In genomic region chr16:11759163-11759834, GRCh38 we compare ENCODE assay signal across 19 cellular contexts. TPM values are rescaled to one million over a fixed set of nuclear protein-coding genes. Genes with fewer than 3 reads are reported as not detected.
A peak's percentile ranks its signal among the peaks of the same experiment; 100 is the strongest.
DNase-seq lines count a peak whose midpoint lies in the region; ATAC-seq, FAIRE-seq and TF ChIP-seq lines count a peak whose summit lies in the region.
"Had no signal": no experiment of that assay in that cellular context is flagged by ENCODE, and none has a peak within 500 bp of the region (broad histone marks: within the 10 kb centered on the region; RNA-seq: fewer than 3 reads in every experiment).

No MANE protein-coding gene starts in this region.

- no peaks in the 10 kb centered on the region for H3K4me1 Mint-ChIP-seq in activated naive CD4-positive, alpha-beta T cell treated with anti-CD3 and anti-CD28 coated beads, Interleukin-2, amount 50 U/mL, for 24 hours
- H3K4me1 Mint-ChIP-seq: nephron progenitor cell; stimulated activated naive CD8-positive, alpha-beta T cell treated with anti-CD3 and anti-CD28 coated beads, Interleukin-15, amount 100 ng/mL, for 72 hours had no signal

- H3K79me2 ChIP-seq in GM23248 (ENCODE audit: insufficient read depth) = peaks cover 21% of the 10 kb centered on the region

- H3K27me3 Mint-ChIP-seq in activated naive CD4-positive, alpha-beta T cell treated with anti-CD3 and anti-CD28 coated beads, Interleukin-2, amount 50 U/mL, for 24 hours = no peaks in the 10 kb centered on the region
- H3K27me3 Mint-ChIP-seq: dendritic cell treated with granulocyte-macrophage colony-stimulating factor and Interleukin-4, amounts not matched to agents 40 ng/mL and 50 ng/mL, for 4 days; stimulated activated naive CD8-positive, alpha-beta T cell treated with anti-CD3 and anti-CD28 coated beads, Interleukin-15, amount 100 ng/mL, for 72 hours had no signal

- no peak for DNase-seq in activated naive CD4-positive, alpha-beta T cell treated with Interleukin-2 at 50 U/mL for 16 hours
- peak; percentile 90 for DNase-seq in NCI-H69 (lab: John Stamatoyannopoulos, UW)
- DNase-seq in kidney = no peak
- no peak for DNase-seq in coronary artery (ENCODE audit: low spot score)
- DNase-seq in GM23248 = no peak
- no peak for DNase-seq in Right ventricle myocardium superior
- DNase-seq: activated naive CD4-positive, alpha-beta T cell; mammary epithelial cell; NCI-H2081 treated with DMSO at 0.1 percent for 48 hours; nephron progenitor cell; retina; SHP77; stimulated activated naive CD8-positive, alpha-beta T cell treated with anti-CD3 and anti-CD28 coated beads, Interleukin-15, amount 100 ng/mL, for 72 hours had no signal

- no peaks in the 10 kb centered on the region for H3K9me2 ChIP-seq in GM23248 (ENCODE audit: insufficient read depth)

- H3K27ac Mint-ChIP-seq in activated naive CD4-positive, alpha-beta T cell treated with anti-CD3 and anti-CD28 coated beads, Interleukin-2, amount 50 U/mL, for 24 hours = peak overlapping the region; percentile 43
- H3K27ac Mint-ChIP-seq: nephron progenitor cell; stimulated activated naive CD8-positive, alpha-beta T cell treated with anti-CD3 and anti-CD28 coated beads, Interleukin-15, amount 100 ng/mL, for 72 hours; T-helper 1 cell treated with Interleukin-12 subunit alpha and Interleukin-12 subunit beta and Interleukin-4 antibody, amounts not matched to agents 30 μg/mL and 1 μg/mL, for 36 hours had no signal

- H3K36me3 ChIP-seq in kidney (ENCODE audit: control insufficient read depth in 1 of 2, insufficient read depth in 2 of 2, low read length in 2 of 2) (peaks cover 24 to 33% of the 10 kb centered on the region in 2 donors), GM23248 (ENCODE audit: low read depth) (peaks cover 78% of the 10 kb centered on the region)

- H3K9ac ChIP-seq in kidney (ENCODE audit: low read length in 2 of 2) (no peak overlapping the region), GM23248 (no peak overlapping the region)

- no peaks in the 10 kb centered on the region for H3K9me3 Mint-ChIP-seq in activated naive CD4-positive, alpha-beta T cell treated with anti-CD3 and anti-CD28 coated beads, Interleukin-2, amount 50 U/mL, for 24 hours
- H3K9me3 Mint-ChIP-seq: dendritic cell treated with granulocyte-macrophage colony-stimulating factor and Interleukin-4, amounts not matched to agents 40 ng/mL and 50 ng/mL, for 4 days; nephron progenitor cell; stimulated activated naive CD8-positive, alpha-beta T cell treated with anti-CD3 and anti-CD28 coated beads, Interleukin-15, amount 100 ng/mL, for 72 hours; T-helper 1 cell treated with Interleukin-12 subunit alpha and Interleukin-12 subunit beta and Interleukin-4 antibody, amounts not matched to agents 30 μg/mL and 1 μg/mL, for 36 hours had no signal

- H3K9me3 ChIP-seq in kidney (ENCODE audit: control insufficient read depth in 1 of 2, low read length in 2 of 2) (no peaks in the 10 kb centered on the region), GM23248 (ENCODE audit: low read depth) (no peaks in the 10 kb centered on the region)
- H3K9me3 ChIP-seq: ascending aorta had no signal

- in situ Hi-C loops in GM23248 (cut with MboI) = no loop called here

- peak overlapping the region; percentile 36 to 74 for H3K27ac ChIP-seq in kidney (ENCODE audit: low read depth in 2 of 2, low read length in 2 of 2)
- no peak overlapping the region for H3K27ac ChIP-seq in coronary artery
- no peak overlapping the region for H3K27ac ChIP-seq in GM23248

- no peaks in the 10 kb centered on the region for H4K20me1 ChIP-seq in GM23248 (ENCODE audit: insufficient read depth)

- H3K4me1 ChIP-seq in kidney (ENCODE audit: control insufficient read depth in 1 of 2, insufficient read depth in 1 of 2, low read depth in 1 of 2, low read length in 2 of 2) (peaks cover 16 to 23% of the 10 kb centered on the region in 2 donors), GM23248 (ENCODE audit: insufficient read depth) (no peaks in the 10 kb centered on the region)

- TF ChIP-seq CTCF in kidney (IDR thresholded peaks at IDR 0.05; ENCODE audit: borderline replicate concordance, extremely low read depth, insufficient read depth) (no peak), coronary artery (IDR thresholded peaks at IDR 0.05) (no peak)

- peaks cover 23% of the 10 kb centered on the region; the same call in 1 of the 2 replicates for H3F3A ChIP-seq in GM23248 (ENCODE audit: insufficient read depth)

- ATAC-seq in HG02938 (IDR thresholded peaks at IDR 0.05; ENCODE audit: unreplicated experiment) = no peak
- no peak for ATAC-seq in Right ventricle myocardium superior (ENCODE audit: poor library complexity)
- ATAC-seq: stimulated activated naive CD8-positive, alpha-beta T cell treated with anti-CD3 and anti-CD28 coated beads, Interleukin-15, amount 100 ng/mL, for 72 hours had no signal

- H3K4me3 ChIP-seq in kidney (ENCODE audit: low read length in 2 of 2) (no peak overlapping the region), coronary artery (no peak overlapping the region), GM23248 (no peak overlapping the region)
- H3K4me3 ChIP-seq: ascending aorta had no signal

- no peak overlapping the region for H3K4me2 ChIP-seq in GM23248 (ENCODE audit: unreplicated experiment)

- WGBS in GM23248 (ENCODE audit: low coverage in 1 of 2, low lambda C conversion rate in 2 of 2, missing lambda C conversion rate in 2 of 2), 2 experiments = 86 to 89% methylated on average over 9 of the region's 9 CpGs

- H3K36me3 Mint-ChIP-seq in activated naive CD4-positive, alpha-beta T cell treated with anti-CD3 and anti-CD28 coated beads, Interleukin-2, amount 50 U/mL, for 24 hours = peaks cover 25% of the 10 kb centered on the region

- no peak overlapping the region for H2AFZ ChIP-seq in GM23248

- intact Hi-C loops in kidney (cut with DNase I) = no loop called here
- intact Hi-C loops in Right ventricle myocardium superior (cut with DNase I) = no loop called here

- no peaks in the 10 kb centered on the region for H3K27me3 ChIP-seq in GM23248 (replicated peaks; ENCODE audit: insufficient read depth)
- H3K27me3 ChIP-seq: ascending aorta had no signal

- no peak for FAIRE-seq in kidney (lab: Jason Lieb, UNC)
- FAIRE-seq: urothelium cell line had no signal

- no peak overlapping the region for H3K4me3 Mint-ChIP-seq in activated naive CD4-positive, alpha-beta T cell treated with anti-CD3 and anti-CD28 coated beads, Interleukin-2, amount 50 U/mL, for 24 hours
- H3K4me3 Mint-ChIP-seq: dendritic cell treated with granulocyte-macrophage colony-stimulating factor and Interleukin-4, amounts not matched to agents 40 ng/mL and 50 ng/mL, for 4 days; nephron progenitor cell; stimulated activated naive CD8-positive, alpha-beta T cell treated with anti-CD3 and anti-CD28 coated beads, Interleukin-15, amount 100 ng/mL, for 72 hours; T-helper 1 cell treated with Interleukin-12 subunit alpha and Interleukin-12 subunit beta and Interleukin-4 antibody, amounts not matched to agents 30 μg/mL and 1 μg/mL, for 36 hours had no signal

RNA-seq across cellular contexts. Expression of gene TXNDC11, which starts 16.6 kb away (rescaled TPM):
- total RNA-seq in kidney = 60.8 TPM
- 70.9 TPM for polyA plus RNA-seq in kidney (ENCODE audit: insufficient read depth, low read depth, low replicate concordance)
- total RNA-seq in GM23248 (2014; rRNA removed; shearing (Covaris generic)) = 24.5 and 28.6 TPM in 2 replicates
- polyA plus RNA-seq in GM23248 (2016; fragmentation: Nextera tagmentation; extraction: Ambion mirVana) = 24.4 and 25.9 TPM in 2 replicates
- 18.6 TPM for total RNA-seq in Right ventricle myocardium superior

RNA-seq across cellular contexts. Expression of gene ZC3H7A, which starts 37.8 kb away (rescaled TPM):
- 59.5 TPM for total RNA-seq in kidney
- polyA plus RNA-seq in kidney (ENCODE audit: insufficient read depth, low read depth, low replicate concordance) = 23.8 TPM
- total RNA-seq in GM23248 (2014; rRNA removed; shearing (Covaris generic)) = 30.7 and 33.6 TPM in 2 replicates
- polyA plus RNA-seq in GM23248 (2016; fragmentation: Nextera tagmentation; extraction: Ambion mirVana) = 48.0 and 49.7 TPM in 2 replicates
- 23.7 TPM for total RNA-seq in Right ventricle myocardium superior

Comparison
In these comparisons a context has a peak if more than half of its experiments do, and no peak if none do; other contexts are left out.
1. H3K27ac ChIP-seq: peak in kidney (2 of 2); none in coronary artery (0 of 2) and GM23248 (single experiment).